In genomic region chr3:117977504-117978228, GRCh38 we compare ENCODE assay signal across 7 cellular contexts.
"Had no signal": no experiment of that assay in that cellular context is flagged by ENCODE, and none has a peak within 500 bp of the region (broad histone marks: within the 10 kb centered on the region; RNA-seq: fewer than 3 reads in every experiment).

No MANE protein-coding gene starts in this region.

- H3K4me2 ChIP-seq: GM23338, KMS-11 had no signal

- H3K4me3 ChIP-seq: GM23338 had no signal

- H3K9ac ChIP-seq: KMS-11 had no signal

- DNase-seq: H9, HCEC 1CT, HFFc6, IMR-90, KBM-7 had no signal

- H2AFZ ChIP-seq: GM23338 had no signal

- H3K27ac ChIP-seq: KMS-11 had no signal

- ATAC-seq: GM23338 had no signal
